In genomic region chr3:45137656-45138181, GRCh38 we compare ENCODE assay signal across 1 cellular context.
TF ChIP-seq lines count a peak whose summit lies in the region.

No MANE protein-coding gene starts in this region.

TF ChIP-seq in K562, 482 proteins besides CTCF, POLR2A, EP300 and RAD21 (continued from another document and continues in another):
- TF ChIP-seq MGA (IDR thresholded peaks at IDR 0.05) (no peak; the same call in 1 of the 2 replicates), DPF2 (IDR thresholded peaks at IDR 0.05) (peak; percentile 99), PCBP2 (IDR thresholded peaks at IDR 0.05; ENCODE audit: low read depth, low read length, poor library complexity, severe bottlenecking) (no peak), LARP7 (IDR thresholded peaks at IDR 0.05) (no peak; the same call in 1 of the 2 replicates), CCAR2 (IDR thresholded peaks at IDR 0.05; ENCODE audit: low read depth, low read length) (no peak), TAL1 (IDR thresholded peaks at IDR 0.05) (peak; percentile 98), BACH1 (tag; IDR thresholded peaks at IDR 0.05) (peak; percentile 57; the same call in 1 of the 2 replicates), MAFG (tag; conservative IDR thresholded peaks at IDR 0.05) (no peak), ZNF766 (CRISPR knock-in tag; conservative IDR thresholded peaks at IDR 0.05) (peak; percentile 75; the same call in 1 of the 2 replicates), HIVEP1 (CRISPR knock-in tag; IDR thresholded peaks at IDR 0.05) (no peak), NEUROD1 (IDR thresholded peaks at IDR 0.05; ENCODE audit: borderline replicate concordance, low read depth, low read length, partially characterized antibody) (peak; percentile 36), CBFA2T2 (conservative IDR thresholded peaks at IDR 0.05) (peak; percentile 98), FOXA1 (IDR thresholded peaks at IDR 0.05; ENCODE audit: borderline replicate concordance) (no peak), CTBP1 (IDR thresholded peaks at IDR 0.05; ENCODE audit: borderline replicate concordance) (peak; percentile 93), L3MBTL2 (IDR thresholded peaks at IDR 0.05) (peak; percentile 46; the same call in 1 of the 2 replicates), ASH1L (IDR thresholded peaks at IDR 0.05; ENCODE audit: borderline replicate concordance, low read depth, partially characterized antibody) (no peak), MEF2D (tag; conservative IDR thresholded peaks at IDR 0.05; ENCODE audit: low read depth) (no peak), SP1 (CRISPR knock-in tag; IDR thresholded peaks at IDR 0.05) (0 out of 2 replicates have a peak, but pooled peaks have one; percentile 52), ZNF589 (CRISPR knock-in tag; IDR thresholded peaks at IDR 0.05; ENCODE audit: low read depth) (peak; percentile 91), CBX1 (IDR thresholded peaks at IDR 0.05; ENCODE audit: low read depth) (no peak), NR2C2 (CRISPR knock-in tag; IDR thresholded peaks at IDR 0.05) (peak; percentile 33; the same call in 1 of the 2 replicates), NR2C2 (tag; IDR thresholded peaks at IDR 0.05) (peak; percentile 22; the same call in 1 of the 2 replicates), THAP7 (CRISPR knock-in tag; IDR thresholded peaks at IDR 0.05) (no peak), ZNF217 (CRISPR knock-in tag; IDR thresholded peaks at IDR 0.05) (no peak), CREM (IDR thresholded peaks at IDR 0.05; ENCODE audit: low read depth) (peak; percentile 73), TOE1 (IDR thresholded peaks at IDR 0.05; ENCODE audit: borderline replicate concordance) (no peak; the same call in none of the 2 replicates), TOE1 (CRISPR knock-in tag; IDR thresholded peaks at IDR 0.05; ENCODE audit: borderline replicate concordance, low read depth) (no peak), ZSCAN32 (CRISPR knock-in tag; IDR thresholded peaks at IDR 0.05) (no peak), PRMT5 (CRISPR knock-in tag; IDR thresholded peaks at IDR 0.05) (no peak), SIN3A (IDR thresholded peaks at IDR 0.05; ENCODE audit: borderline replicate concordance in 2 of 2, control insufficient read depth in 1 of 2, low read depth in 2 of 2, low read length in 2 of 2) (no peak), STAT5B (CRISPR knock-in tag; IDR thresholded peaks at IDR 0.05) (no peak), SP2 (IDR thresholded peaks at IDR 0.05; ENCODE audit: extremely low read depth, low read depth, low read length, poor library complexity, severe bottlenecking) (no peak), ZNF134 (CRISPR knock-in tag; conservative IDR thresholded peaks at IDR 0.05) (0 out of 2 replicates have a peak, but pooled peaks have one; percentile 33), HDAC6 (IDR thresholded peaks at IDR 0.05; ENCODE audit: low read depth, low read length) (no peak), ZNF431 (CRISPR knock-in tag; IDR thresholded peaks at IDR 0.05) (0 out of 2 replicates have a peak, but pooled peaks have one; percentile 47), BRCA1 (IDR thresholded peaks at IDR 0.05) (no peak), BRCA1 (CRISPR knock-in tag; IDR thresholded peaks at IDR 0.05) (no peak), HDAC1 (IDR thresholded peaks at IDR 0.05) (peak; percentile 43 to 91; a peak in 2 of 4 replicates), ILF3 (IDR thresholded peaks at IDR 0.05; ENCODE audit: borderline replicate concordance) (no peak), RFX7 (CRISPR knock-in tag; IDR thresholded peaks at IDR 0.05) (no peak), IFI16 (CRISPR knock-in tag; IDR thresholded peaks at IDR 0.05) (no peak), ZNF76 (CRISPR knock-in tag; IDR thresholded peaks at IDR 0.05; ENCODE audit: borderline replicate concordance) (no peak), ZNF282 (CRISPR knock-in tag; IDR thresholded peaks at IDR 0.05) (no peak), POLR2B (IDR thresholded peaks at IDR 0.05; ENCODE audit: low read depth, partially characterized antibody) (no peak), GABPA (tag; conservative IDR thresholded peaks at IDR 0.05; ENCODE audit: low read depth) (peak; percentile 33; the same call in 1 of the 2 replicates), TEAD4 (IDR thresholded peaks at IDR 0.05; ENCODE audit: low read length) (peak; percentile 95), TEAD4 (CRISPR knock-in tag; IDR thresholded peaks at IDR 0.05; ENCODE audit: borderline replicate concordance) (no peak), NFYB (IDR thresholded peaks at IDR 0.05; ENCODE audit: extremely low read depth, insufficient read length) (no peak), ZNF398 (CRISPR knock-in tag; IDR thresholded peaks at IDR 0.05) (no peak), CHD1 (IDR thresholded peaks at IDR 0.05; ENCODE audit: low read length) (no peak), KDM1A (IDR thresholded peaks at IDR 0.05) (peak; percentile 82 to 85)
- TF ChIP-seq, protein P1, sequence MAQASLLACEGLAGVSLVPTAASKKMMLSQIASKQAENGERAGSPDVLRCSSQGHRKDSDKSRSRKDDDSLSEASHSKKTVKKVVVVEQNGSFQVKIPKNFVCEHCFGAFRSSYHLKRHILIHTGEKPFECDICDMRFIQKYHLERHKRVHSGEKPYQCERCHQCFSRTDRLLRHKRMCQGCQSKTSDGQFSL (CRISPR knock-in tag; IDR thresholded peaks at IDR 0.05) = no peak
- TF ChIP-seq, protein P1 (tag; IDR thresholded peaks at IDR 0.05) = no peak
- TF ChIP-seq, protein P2, sequence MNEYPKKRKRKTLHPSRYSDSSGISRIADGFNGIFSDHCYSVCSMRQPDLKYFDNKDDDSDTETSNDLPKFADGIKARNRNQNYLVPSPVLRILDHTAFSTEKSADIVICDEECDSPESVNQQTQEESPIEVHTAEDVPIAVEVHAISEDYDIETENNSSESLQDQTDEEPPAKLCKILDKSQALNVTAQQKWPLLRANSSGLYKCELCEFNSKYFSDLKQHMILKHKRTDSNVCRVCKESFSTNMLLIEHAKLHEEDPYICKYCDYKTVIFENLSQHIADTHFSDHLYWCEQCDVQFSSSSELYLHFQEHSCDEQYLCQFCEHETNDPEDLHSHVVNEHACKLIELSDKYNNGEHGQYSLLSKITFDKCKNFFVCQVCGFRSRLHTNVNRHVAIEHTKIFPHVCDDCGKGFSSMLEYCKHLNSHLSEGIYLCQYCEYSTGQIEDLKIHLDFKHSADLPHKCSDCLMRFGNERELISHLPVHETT (CRISPR knock-in tag; conservative IDR thresholded peaks at IDR 0.05 in 1 of 2, IDR thresholded peaks at IDR 0.05 in 1 of 2) = peak in 1 of 2 experiments; percentile 83; a peak in 2 of 4 replicates
- TF ChIP-seq, protein P3, sequence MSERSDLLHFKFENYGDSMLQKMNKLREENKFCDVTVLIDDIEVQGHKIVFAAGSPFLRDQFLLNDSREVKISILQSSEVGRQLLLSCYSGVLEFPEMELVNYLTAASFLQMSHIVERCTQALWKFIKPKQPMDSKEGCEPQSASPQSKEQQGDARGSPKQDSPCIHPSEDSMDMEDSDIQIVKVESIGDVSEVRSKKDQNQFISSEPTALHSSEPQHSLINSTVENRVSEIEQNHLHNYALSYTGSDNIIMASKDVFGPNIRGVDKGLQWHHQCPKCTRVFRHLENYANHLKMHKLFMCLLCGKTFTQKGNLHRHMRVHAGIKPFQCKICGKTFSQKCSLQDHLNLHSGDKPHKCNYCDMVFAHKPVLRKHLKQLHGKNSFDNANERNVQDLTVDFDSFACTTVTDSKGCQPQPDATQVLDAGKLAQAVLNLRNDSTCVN (CRISPR knock-in tag; IDR thresholded peaks at IDR 0.05) = no peak
- TF ChIP-seq, protein P4, sequence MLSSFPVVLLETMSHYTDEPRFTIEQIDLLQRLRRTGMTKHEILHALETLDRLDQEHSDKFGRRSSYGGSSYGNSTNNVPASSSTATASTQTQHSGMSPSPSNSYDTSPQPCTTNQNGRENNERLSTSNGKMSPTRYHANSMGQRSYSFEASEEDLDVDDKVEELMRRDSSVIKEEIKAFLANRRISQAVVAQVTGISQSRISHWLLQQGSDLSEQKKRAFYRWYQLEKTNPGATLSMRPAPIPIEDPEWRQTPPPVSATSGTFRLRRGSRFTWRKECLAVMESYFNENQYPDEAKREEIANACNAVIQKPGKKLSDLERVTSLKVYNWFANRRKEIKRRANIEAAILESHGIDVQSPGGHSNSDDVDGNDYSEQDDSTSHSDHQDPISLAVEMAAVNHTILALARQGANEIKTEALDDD (IDR thresholded peaks at IDR 0.05) = peak; percentile 40; the same call in 1 of the 2 replicates
